ENCODE assay signal across 1 cellular context in genomic region chr6:127907960-127908640, GRCh38.
TF ChIP-seq lines count a peak whose summit lies in the region.

No MANE protein-coding gene starts in this region.

TF ChIP-seq in HepG2, 621 proteins besides CTCF, POLR2A, EP300 and RAD21 (continued from another document):
- TF ChIP-seq, protein P1, sequence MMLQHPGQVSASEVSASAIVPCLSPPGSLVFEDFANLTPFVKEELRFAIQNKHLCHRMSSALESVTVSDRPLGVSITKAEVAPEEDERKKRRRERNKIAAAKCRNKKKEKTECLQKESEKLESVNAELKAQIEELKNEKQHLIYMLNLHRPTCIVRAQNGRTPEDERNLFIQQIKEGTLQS (CRISPR knock-in tag; IDR thresholded peaks at IDR 0.05), result no peak
- TF ChIP-seq ZNF460 (CRISPR knock-in tag; IDR thresholded peaks at IDR 0.05; ENCODE audit: borderline replicate concordance), result no peak
- TF ChIP-seq NONO (IDR thresholded peaks at IDR 0.05), result no peak
- no peak for TF ChIP-seq NONO (CRISPR knock-in tag; conservative IDR thresholded peaks at IDR 0.05)
- no peak for TF ChIP-seq SP140L (CRISPR knock-in tag; IDR thresholded peaks at IDR 0.05; ENCODE audit: borderline replicate concordance)
- no peak for TF ChIP-seq GMEB2 (CRISPR knock-in tag; IDR thresholded peaks at IDR 0.05; ENCODE audit: low read depth)
- TF ChIP-seq ZNF562 (CRISPR knock-in tag; IDR thresholded peaks at IDR 0.05; ENCODE audit: borderline replicate concordance), result no peak
- TF ChIP-seq TP53 (CRISPR knock-in tag; conservative IDR thresholded peaks at IDR 0.05), result no peak
- TF ChIP-seq RORA (CRISPR knock-in tag; IDR thresholded peaks at IDR 0.05), result no peak
- no peak for TF ChIP-seq ZNF430 (CRISPR knock-in tag; IDR thresholded peaks at IDR 0.05)
TF ChIP-seq in HepG2: peak in this region for 0.
